1 cellular context compared by ENCODE assay signal in genomic region chr21:14826630-14827029, GRCh38.
A peak's percentile ranks its signal among the peaks of the same experiment; 100 is the strongest.
TF ChIP-seq lines count a peak whose summit lies in the region.

No MANE protein-coding gene starts in this region.

TF ChIP-seq in K562, 482 proteins besides CTCF, POLR2A, EP300 and RAD21 (continued from another document):
- TF ChIP-seq E4F1 (CRISPR knock-in tag; IDR thresholded peaks at IDR 0.05; ENCODE audit: borderline replicate concordance), result no peak
- TF ChIP-seq EP400 (IDR thresholded peaks at IDR 0.05), result no peak
- no peak for TF ChIP-seq CTCFL (IDR thresholded peaks at IDR 0.05; ENCODE audit: borderline replicate concordance, insufficient read depth, low read depth, low read length, poor library complexity, severe bottlenecking)
- no peak for TF ChIP-seq MTA1 (IDR thresholded peaks at IDR 0.05; ENCODE audit: borderline replicate concordance)
- TF ChIP-seq PREB (CRISPR knock-in tag; IDR thresholded peaks at IDR 0.05), result no peak
- TF ChIP-seq BRCA1 (IDR thresholded peaks at IDR 0.05), result no peak
- TF ChIP-seq BRCA1 (CRISPR knock-in tag; IDR thresholded peaks at IDR 0.05), result no peak
- TF ChIP-seq, protein P1, sequence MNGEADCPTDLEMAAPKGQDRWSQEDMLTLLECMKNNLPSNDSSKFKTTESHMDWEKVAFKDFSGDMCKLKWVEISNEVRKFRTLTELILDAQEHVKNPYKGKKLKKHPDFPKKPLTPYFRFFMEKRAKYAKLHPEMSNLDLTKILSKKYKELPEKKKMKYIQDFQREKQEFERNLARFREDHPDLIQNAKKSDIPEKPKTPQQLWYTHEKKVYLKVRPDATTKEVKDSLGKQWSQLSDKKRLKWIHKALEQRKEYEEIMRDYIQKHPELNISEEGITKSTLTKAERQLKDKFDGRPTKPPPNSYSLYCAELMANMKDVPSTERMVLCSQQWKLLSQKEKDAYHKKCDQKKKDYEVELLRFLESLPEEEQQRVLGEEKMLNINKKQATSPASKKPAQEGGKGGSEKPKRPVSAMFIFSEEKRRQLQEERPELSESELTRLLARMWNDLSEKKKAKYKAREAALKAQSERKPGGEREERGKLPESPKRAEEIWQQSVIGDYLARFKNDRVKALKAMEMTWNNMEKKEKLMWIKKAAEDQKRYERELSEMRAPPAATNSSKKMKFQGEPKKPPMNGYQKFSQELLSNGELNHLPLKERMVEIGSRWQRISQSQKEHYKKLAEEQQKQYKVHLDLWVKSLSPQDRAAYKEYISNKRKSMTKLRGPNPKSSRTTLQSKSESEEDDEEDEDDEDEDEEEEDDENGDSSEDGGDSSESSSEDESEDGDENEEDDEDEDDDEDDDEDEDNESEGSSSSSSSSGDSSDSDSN (IDR thresholded peaks at IDR 0.05; ENCODE audit: borderline replicate concordance in 1 of 2, low read depth in 2 of 2, low read length in 2 of 2), result no peak
- no peak for TF ChIP-seq HBP1 (CRISPR knock-in tag; IDR thresholded peaks at IDR 0.05)
- TF ChIP-seq, protein P2, sequence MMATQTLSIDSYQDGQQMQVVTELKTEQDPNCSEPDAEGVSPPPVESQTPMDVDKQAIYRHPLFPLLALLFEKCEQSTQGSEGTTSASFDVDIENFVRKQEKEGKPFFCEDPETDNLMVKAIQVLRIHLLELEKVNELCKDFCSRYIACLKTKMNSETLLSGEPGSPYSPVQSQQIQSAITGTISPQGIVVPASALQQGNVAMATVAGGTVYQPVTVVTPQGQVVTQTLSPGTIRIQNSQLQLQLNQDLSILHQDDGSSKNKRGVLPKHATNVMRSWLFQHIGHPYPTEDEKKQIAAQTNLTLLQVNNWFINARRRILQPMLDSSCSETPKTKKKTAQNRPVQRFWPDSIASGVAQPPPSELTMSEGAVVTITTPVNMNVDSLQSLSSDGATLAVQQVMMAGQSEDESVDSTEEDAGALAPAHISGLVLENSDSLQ (IDR thresholded peaks at IDR 0.05), result no peak
- no peak for TF ChIP-seq GTF2F1 (IDR thresholded peaks at IDR 0.05; ENCODE audit: low read depth, low read length)
- TF ChIP-seq, protein P3, sequence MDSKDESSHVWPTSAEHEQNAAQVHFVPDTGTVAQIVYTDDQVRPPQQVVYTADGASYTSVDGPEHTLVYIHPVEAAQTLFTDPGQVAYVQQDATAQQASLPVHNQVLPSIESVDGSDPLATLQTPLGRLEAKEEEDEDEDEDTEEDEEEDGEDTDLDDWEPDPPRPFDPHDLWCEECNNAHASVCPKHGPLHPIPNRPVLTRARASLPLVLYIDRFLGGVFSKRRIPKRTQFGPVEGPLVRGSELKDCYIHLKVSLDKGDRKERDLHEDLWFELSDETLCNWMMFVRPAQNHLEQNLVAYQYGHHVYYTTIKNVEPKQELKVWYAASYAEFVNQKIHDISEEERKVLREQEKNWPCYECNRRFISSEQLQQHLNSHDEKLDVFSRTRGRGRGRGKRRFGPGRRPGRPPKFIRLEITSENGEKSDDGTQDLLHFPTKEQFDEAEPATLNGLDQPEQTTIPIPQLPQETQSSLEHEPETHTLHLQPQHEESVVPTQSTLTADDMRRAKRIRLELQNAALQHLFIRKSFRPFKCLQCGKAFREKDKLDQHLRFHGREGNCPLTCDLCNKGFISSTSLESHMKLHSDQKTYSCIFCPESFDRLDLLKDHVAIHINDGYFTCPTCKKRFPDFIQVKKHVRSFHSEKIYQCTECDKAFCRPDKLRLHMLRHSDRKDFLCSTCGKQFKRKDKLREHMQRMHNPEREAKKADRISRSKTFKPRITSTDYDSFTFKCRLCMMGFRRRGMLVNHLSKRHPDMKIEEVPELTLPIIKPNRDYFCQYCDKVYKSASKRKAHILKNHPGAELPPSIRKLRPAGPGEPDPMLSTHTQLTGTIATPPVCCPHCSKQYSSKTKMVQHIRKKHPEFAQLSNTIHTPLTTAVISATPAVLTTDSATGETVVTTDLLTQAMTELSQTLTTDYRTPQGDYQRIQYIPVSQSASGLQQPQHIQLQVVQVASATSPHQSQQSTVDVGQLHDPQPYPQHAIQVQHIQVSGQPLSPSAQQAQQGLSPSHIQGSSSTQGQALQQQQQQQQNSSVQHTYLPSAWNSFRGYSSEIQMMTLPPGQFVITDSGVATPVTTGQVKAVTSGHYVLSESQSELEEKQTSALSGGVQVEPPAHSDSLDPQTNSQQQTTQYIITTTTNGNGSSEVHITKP (IDR thresholded peaks at IDR 0.05; ENCODE audit: partially characterized antibody), result peak; percentile 12
